8 cellular contexts compared by ENCODE assay signal in genomic region chr17:14302421-14303099, GRCh38. TPM values are rescaled to one million over a fixed set of nuclear protein-coding genes. Genes with fewer than 3 reads are reported as not detected.
DNase-seq lines count a peak whose midpoint lies in the region; FAIRE-seq and TF ChIP-seq lines count a peak whose summit lies in the region.

No MANE protein-coding gene starts in this region.

- POLR2A ChIA-PET in activated CD4-positive, alpha-beta memory T cell treated with anti-CD3 and anti-CD28 coated beads for 36 hours (lab: Charles Lee): interaction anchor here (1.1 to 4.8 kb wide), 8 partner anchors 16 to 233 kb away, joined by 3 to 37 read pairs (median 4); partner anchors contain the start of gene COX10

- H3K27me3 Mint-ChIP-seq in HFFc6 (ENCODE audit: insufficient read depth): no peaks in the 10 kb centered on the region; the same call in 1 of the 2 replicates
- H3K27me3 Mint-ChIP-seq in activated CD4-positive, alpha-beta memory T cell treated with anti-CD3 and anti-CD28 coated beads for 36 hours: peaks cover 13% of the 10 kb centered on the region

- TF ChIP-seq CTCF in GM12873 (IDR thresholded peaks at IDR 0.05; ENCODE audit: insufficient read depth, low read depth, low read length, missing control alignments) (peak; percentile 75), HFFc6 (IDR thresholded peaks at IDR 0.05) (peak; percentile 92)

- DNase-seq in HFFc6: peak; percentile 85
- DNase-seq in NCI-H2171 treated with DMSO at 0.1 percent for 48 hours (lab: John Stamatoyannopoulos, UW): peak; percentile 3
- DNase-seq in activated CD4-positive, alpha-beta memory T cell treated with anti-CD3 and anti-CD28 coated beads for 36 hours: peak; percentile 90
- peak; percentile 74 for DNase-seq in effector CD4-positive, alpha-beta T cell
- DNase-seq in lung microvascular endothelial cell (ENCODE audit: low read depth in 2 of 2): peak; percentile 77 to 82
- peak; percentile 69 to 79 (median 70) for DNase-seq in stimulated activated CD4-positive, alpha-beta T cell treated with anti-CD3 and anti-CD28 coated beads, TNF-alpha, amount 100 ng/mL, for 24 hours (ENCODE audit: low read depth in 3 of 3)
- DNase-seq in RCC 7860 (ENCODE audit: low spot score): no peak

- CTCF ChIA-PET in activated CD4-positive, alpha-beta memory T cell treated with anti-CD3 and anti-CD28 coated beads for 36 hours (lab: Charles Lee): interaction anchor here (0.8 to 5.8 kb wide), 14 partner anchors 16 to 707 kb away, joined by 3 to 43 read pairs (median 6); partner anchors contain the start of gene COX10

- peak overlapping the region; percentile 95 for H3K4me3 Mint-ChIP-seq in HFFc6
- peak overlapping the region; percentile 93 for H3K4me3 Mint-ChIP-seq in activated CD4-positive, alpha-beta memory T cell treated with anti-CD3 and anti-CD28 coated beads for 36 hours

- peak overlapping the region; percentile 90 for H3K27ac Mint-ChIP-seq in HFFc6
- peak overlapping the region; percentile 92 for H3K27ac Mint-ChIP-seq in activated CD4-positive, alpha-beta memory T cell treated with anti-CD3 and anti-CD28 coated beads for 36 hours

- peaks cover 20% of the 10 kb centered on the region for H3K36me3 Mint-ChIP-seq in HFFc6 (ENCODE audit: low read depth)
- H3K36me3 Mint-ChIP-seq in activated CD4-positive, alpha-beta memory T cell treated with anti-CD3 and anti-CD28 coated beads for 36 hours: peaks cover 6% of the 10 kb centered on the region

- intact Hi-C loops in activated CD4-positive, alpha-beta memory T cell treated with anti-CD3 and anti-CD28 coated beads for 36 hours (cut with micrococcal nuclease): loop anchor here (1.0 to 10.0 kb wide), 3 partner anchors 512 to 955 kb away; no protein-coding TSS in a partner anchor

- H3K4me1 Mint-ChIP-seq in HFFc6 (ENCODE audit: low read depth): peaks cover 60% of the 10 kb centered on the region
- H3K4me1 Mint-ChIP-seq in activated CD4-positive, alpha-beta memory T cell treated with anti-CD3 and anti-CD28 coated beads for 36 hours (ENCODE audit: low read depth): peaks cover 61% of the 10 kb centered on the region

- no peak for FAIRE-seq in RCC 7860 (lab: Jason Lieb, UNC)

- no peaks in the 10 kb centered on the region for H3K9me3 Mint-ChIP-seq in HFFc6
- no peaks in the 10 kb centered on the region for H3K9me3 Mint-ChIP-seq in activated CD4-positive, alpha-beta memory T cell treated with anti-CD3 and anti-CD28 coated beads for 36 hours

RNA-seq across cellular contexts. Expression of gene HS3ST3B1, which starts 1.7 kb away (rescaled TPM):
- total RNA-seq in HFFc6 (2021; fragmentation: NEBNext Ultra II Directional; extraction: Animal tissue kit (Norgen Biotek cat#: 25700)): 10 to 100 TPM; 18.3 to 24.6 (median 22.3) TPM
- total RNA-seq in activated CD4-positive, alpha-beta memory T cell treated with anti-CD3 and anti-CD28 coated beads for 36 hours: 10 to 100 TPM; 13.4 to 13.9 TPM
- total RNA-seq in lung microvascular endothelial cell: 0.22 and 1.6 TPM in 2 replicates
